Comparison of ENCODE assay signal across 7 cellular contexts in the genomic region with DNA sequence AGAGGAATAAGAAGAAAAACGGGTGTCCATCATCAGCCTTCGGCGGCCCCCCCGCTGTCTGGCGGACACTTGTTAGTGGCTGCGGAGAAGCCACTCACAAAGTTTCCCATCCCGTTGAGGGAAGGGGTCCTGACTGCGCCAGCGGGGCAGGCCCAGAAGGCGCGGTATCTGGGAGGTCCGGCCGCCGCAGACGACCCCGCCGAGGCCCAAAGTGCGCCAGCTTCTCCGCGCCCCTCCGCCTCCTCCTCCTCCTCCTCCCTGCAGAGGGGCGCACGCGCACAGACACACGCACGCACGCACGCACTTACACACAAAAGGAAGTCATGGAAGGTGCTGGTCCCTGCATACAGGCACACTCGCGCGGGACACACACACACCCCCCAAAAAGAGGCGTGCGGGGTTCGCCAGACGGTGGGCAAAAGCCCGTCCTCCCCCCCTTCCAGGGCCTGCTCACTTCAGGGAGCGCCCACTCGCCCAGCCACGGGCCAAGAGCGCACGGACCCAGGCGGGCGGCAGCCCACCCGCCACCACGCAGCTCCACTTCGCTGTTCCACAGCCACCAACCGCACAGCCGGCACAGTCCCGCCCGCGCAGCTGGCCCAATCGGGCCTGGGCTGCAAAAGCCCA. TPM values are rescaled to one million over a fixed set of nuclear protein-coding genes. Genes with fewer than 3 reads are reported as not detected.
DNase-seq lines count a peak whose midpoint lies in the region; ATAC-seq, FAIRE-seq and TF ChIP-seq lines count a peak whose summit lies in the region.

No MANE protein-coding gene starts in this region.

- H4K20me1 ChIP-seq in K562 (replicated peaks; ENCODE audit: control insufficient read depth, insufficient read depth, low read length): no peaks in the 10 kb centered on the region

- no peak for TF ChIP-seq RAD21 in K562 (CRISPR knock-in tag; conservative IDR thresholded peaks at IDR 0.05 in 1 of 2, IDR thresholded peaks at IDR 0.05 in 1 of 2)

- TF ChIP-seq EP300 in K562 (IDR thresholded peaks at IDR 0.05; ENCODE audit: low read length): no peak

- H3K27ac ChIP-seq in K562 (ENCODE audit: extremely low read depth, low read depth, low read length): no peak overlapping the region

- WGBS in K562 (ENCODE audit: insufficient coverage, low coverage, missing lambda C conversion rate): 98% methylated on average over 17 of the region's 52 CpGs

- H3K9me3 ChIP-seq in T-helper 17 cell (ENCODE audit: control insufficient read depth, low read length, poor library complexity, severe bottlenecking) (no peaks in the 10 kb centered on the region), K562 (replicated peaks; ENCODE audit: control insufficient read depth, insufficient read depth, low read depth, low read length) (no peaks in the 10 kb centered on the region)

- DNase-seq in T-helper 17 cell (peak in 1 of 3 donors; percentile 33), K562 (ENCODE audit: extremely low read depth in 1 of 4, low spot score in 3 of 4) (no peak), iris pigment epithelial cell (ENCODE audit: low read depth) (peak; percentile 47)
- DNase-seq in stimulated activated CD4-positive, alpha-beta T cell treated with anti-CD3 and anti-CD28 coated beads, Interleukin-1b, Interleukin-23, amount 100 ng/mL, for 24 hours (ENCODE audit: low read depth in 4 of 4, low spot score in 1 of 4): peak; percentile 28 to 45 (median 39)

- H3K9ac ChIP-seq in K562 (ENCODE audit: insufficient read depth in 1 of 2, low read depth in 2 of 2, low read length in 2 of 2): no peak overlapping the region

- TF ChIP-seq CTCF in K562 (IDR thresholded peaks at IDR 0.05 in 2 of 3, conservative IDR thresholded peaks at IDR 0.05 in 1 of 3; ENCODE audit: insufficient read depth in 2 of 3, low read depth in 1 of 3, low read length in 3 of 3): no peak

- H3K4me2 ChIP-seq in K562 (ENCODE audit: insufficient read depth, low read length): no peak overlapping the region

- POLR2A ChIA-PET in K562 (lab: Yijun Ruan, JAX): no interaction called here

- H3K9me1 ChIP-seq in K562 (ENCODE audit: control insufficient read depth, insufficient read depth, low read length): no peaks in the 10 kb centered on the region

- peaks cover 97% of the 10 kb centered on the region for H3K79me2 ChIP-seq in K562 (ENCODE audit: control insufficient read depth, insufficient read depth, low read length)

- H3K4me3 Mint-ChIP-seq in T-helper 17 cell: peak overlapping the region; percentile 84

- ATAC-seq in GM18498 (IDR thresholded peaks at IDR 0.05; ENCODE audit: unreplicated experiment) (peak; percentile 73), HG03025 (IDR thresholded peaks at IDR 0.05; ENCODE audit: low FRiP score, unreplicated experiment) (peak; percentile 53), T-helper 17 cell (peak; percentile 92), K562 (no peak), HG03571 (IDR thresholded peaks at IDR 0.05; ENCODE audit: unreplicated experiment) (no peak)

- H3K27me3 ChIP-seq in K562 (ENCODE audit: control insufficient read depth in 2 of 2, insufficient read depth in 2 of 2, low read length in 2 of 2): no peaks in the 10 kb centered on the region

- in situ Hi-C loops in K562 (cut with MboI): no loop called here

- intact Hi-C loops in K562 (cut with micrococcal nuclease): no loop called here

- no peak overlapping the region for H3K4me3 ChIP-seq in K562

- BruUV-seq in K562 (replicated peaks; lab: Mats Ljungman, UMichigan): no TSS peak

- no peak overlapping the region for H2AFZ ChIP-seq in K562 (ENCODE audit: low read depth, low read length)

- H3K4me1 Mint-ChIP-seq in T-helper 17 cell: peaks cover 58% of the 10 kb centered on the region

- CTCF ChIA-PET in K562 (lab: Yijun Ruan, JAX; ENCODE audit: low intra/inter-chr PET ratio): no interaction called here

- H3K27ac Mint-ChIP-seq in T-helper 17 cell: peak overlapping the region; percentile 84

- no peak for TF ChIP-seq POLR2A in K562 (conservative IDR thresholded peaks at IDR 0.05)

- no peaks in the 10 kb centered on the region for H3K36me3 ChIP-seq in K562 (ENCODE audit: control insufficient read depth, insufficient read depth, low read length)

- no peak for FAIRE-seq in K562 (lab: Jason Lieb, UNC)

- H3K4me1 ChIP-seq in K562 (replicated peaks in 1 of 2; ENCODE audit: control insufficient read depth in 2 of 2, insufficient read depth in 2 of 2, low read length in 2 of 2): peaks cover 0 to 14% of the 10 kb centered on the region in 2 experiments; a peak in 3 of 5 replicates

- H3K36me3 Mint-ChIP-seq in T-helper 17 cell (ENCODE audit: low read depth): peaks cover 9% of the 10 kb centered on the region

- no peaks in the 10 kb centered on the region for H3K27me3 Mint-ChIP-seq in T-helper 17 cell

TF ChIP-seq in K562, 482 proteins besides CTCF, POLR2A, EP300 and RAD21 (continues in another document):
- TF ChIP-seq RBFOX2 (IDR thresholded peaks at IDR 0.05; ENCODE audit: low read depth, low read length) (no peak), NR4A1 (CRISPR knock-in tag; IDR thresholded peaks at IDR 0.05) (no peak), NR4A1 (tag; IDR thresholded peaks at IDR 0.05) (no peak), PHF21A (IDR thresholded peaks at IDR 0.05; ENCODE audit: borderline replicate concordance, low read depth) (no peak)
- TF ChIP-seq, protein P1, sequence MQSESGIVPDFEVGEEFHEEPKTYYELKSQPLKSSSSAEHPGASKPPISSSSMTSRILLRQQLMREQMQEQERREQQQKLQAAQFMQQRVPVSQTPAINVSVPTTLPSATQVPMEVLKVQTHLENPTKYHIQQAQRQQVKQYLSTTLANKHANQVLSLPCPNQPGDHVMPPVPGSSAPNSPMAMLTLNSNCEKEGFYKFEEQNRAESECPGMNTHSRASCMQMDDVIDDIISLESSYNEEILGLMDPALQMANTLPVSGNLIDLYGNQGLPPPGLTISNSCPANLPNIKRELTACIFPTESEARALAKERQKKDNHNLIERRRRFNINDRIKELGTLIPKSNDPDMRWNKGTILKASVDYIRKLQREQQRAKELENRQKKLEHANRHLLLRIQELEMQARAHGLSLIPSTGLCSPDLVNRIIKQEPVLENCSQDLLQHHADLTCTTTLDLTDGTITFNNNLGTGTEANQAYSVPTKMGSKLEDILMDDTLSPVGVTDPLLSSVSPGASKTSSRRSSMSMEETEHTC (IDR thresholded peaks at IDR 0.05): no peak
- TF ChIP-seq, protein P2, sequence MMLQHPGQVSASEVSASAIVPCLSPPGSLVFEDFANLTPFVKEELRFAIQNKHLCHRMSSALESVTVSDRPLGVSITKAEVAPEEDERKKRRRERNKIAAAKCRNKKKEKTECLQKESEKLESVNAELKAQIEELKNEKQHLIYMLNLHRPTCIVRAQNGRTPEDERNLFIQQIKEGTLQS (IDR thresholded peaks at IDR 0.05): peak; percentile 41; the same call in 1 of the 2 replicates
- TF ChIP-seq, protein P2 (CRISPR knock-in tag; conservative IDR thresholded peaks at IDR 0.05): no peak
- TF ChIP-seq, protein P3, sequence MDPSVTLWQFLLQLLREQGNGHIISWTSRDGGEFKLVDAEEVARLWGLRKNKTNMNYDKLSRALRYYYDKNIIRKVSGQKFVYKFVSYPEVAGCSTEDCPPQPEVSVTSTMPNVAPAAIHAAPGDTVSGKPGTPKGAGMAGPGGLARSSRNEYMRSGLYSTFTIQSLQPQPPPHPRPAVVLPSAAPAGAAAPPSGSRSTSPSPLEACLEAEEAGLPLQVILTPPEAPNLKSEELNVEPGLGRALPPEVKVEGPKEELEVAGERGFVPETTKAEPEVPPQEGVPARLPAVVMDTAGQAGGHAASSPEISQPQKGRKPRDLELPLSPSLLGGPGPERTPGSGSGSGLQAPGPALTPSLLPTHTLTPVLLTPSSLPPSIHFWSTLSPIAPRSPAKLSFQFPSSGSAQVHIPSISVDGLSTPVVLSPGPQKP (CRISPR knock-in tag; IDR thresholded peaks at IDR 0.05): no peak
- TF ChIP-seq, protein P4, sequence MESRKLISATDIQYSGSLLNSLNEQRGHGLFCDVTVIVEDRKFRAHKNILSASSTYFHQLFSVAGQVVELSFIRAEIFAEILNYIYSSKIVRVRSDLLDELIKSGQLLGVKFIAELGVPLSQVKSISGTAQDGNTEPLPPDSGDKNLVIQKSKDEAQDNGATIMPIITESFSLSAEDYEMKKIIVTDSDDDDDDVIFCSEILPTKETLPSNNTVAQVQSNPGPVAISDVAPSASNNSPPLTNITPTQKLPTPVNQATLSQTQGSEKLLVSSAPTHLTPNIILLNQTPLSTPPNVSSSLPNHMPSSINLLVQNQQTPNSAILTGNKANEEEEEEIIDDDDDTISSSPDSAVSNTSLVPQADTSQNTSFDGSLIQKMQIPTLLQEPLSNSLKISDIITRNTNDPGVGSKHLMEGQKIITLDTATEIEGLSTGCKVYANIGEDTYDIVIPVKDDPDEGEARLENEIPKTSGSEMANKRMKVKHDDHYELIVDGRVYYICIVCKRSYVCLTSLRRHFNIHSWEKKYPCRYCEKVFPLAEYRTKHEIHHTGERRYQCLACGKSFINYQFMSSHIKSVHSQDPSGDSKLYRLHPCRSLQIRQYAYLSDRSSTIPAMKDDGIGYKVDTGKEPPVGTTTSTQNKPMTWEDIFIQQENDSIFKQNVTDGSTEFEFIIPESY (CRISPR knock-in tag; IDR thresholded peaks at IDR 0.05): peak; percentile 91

RNA-seq across cellular contexts. Expression of a gene that starts 18.0 kb away (rescaled TPM):
- total RNA-seq in T-helper 17 cell (10 to 100 TPM; 40.0 to 40.8 TPM), K562 (2014; rRNA removed) (6.9 and 7.3 TPM in 2 replicates), K562 (2014; rRNA removed; fragmentation: Illumina TruSeq; extraction: Trizol) (15.1 and 18.1 TPM in 2 replicates), K562 (2015; rRNA removed; fragmentation: Illumina TruSeq; extraction: Trizol) (14.3 and 14.4 TPM in 2 replicates), K562 (2021) (13.7 and 14.1 TPM in 2 replicates)
- 12.5 and 32.0 TPM in 2 replicates for total RNA-seq in K562 (2011; cell fraction: chromatin; rRNA removed; ENCODE audit: low replicate concordance)
- 3.2 and 3.8 TPM in 2 replicates for total RNA-seq in K562 (2011; cell fraction: nucleolus; rRNA removed)
- 7.4 and 10.6 TPM in 2 replicates for total RNA-seq in K562 (2011; cell fraction: nucleoplasm; rRNA removed)
- polyA plus RNA-seq in K562 (2011; rRNA removed) (9.4 and 10.8 TPM in 2 replicates), K562 (2014; fragmentation: Illumina TruSeq; extraction: Trizol) (7.5 and 8.3 TPM in 2 replicates), K562 (2014; fragmentation: Nextera tagmentation; extraction: Ambion mirVana) (1 to 10 TPM; 2.7 to 3.8 TPM), K562 (2014; rRNA removed) (2.3 and 3.2 TPM in 2 replicates)
- polyA plus RNA-seq in K562 (2011; cell fraction: cytosol; rRNA removed): 2.5 and 3.8 TPM in 2 replicates
- 5.9 and 8.5 TPM in 2 replicates for polyA plus RNA-seq in K562 (2011; cell fraction: nucleus; rRNA removed)
- polyA plus RNA-seq in K562 (2012): 4.4 and 7.1 TPM in 2 replicates
- 89.5 and 123 TPM in 2 replicates for polyA minus RNA-seq in K562 (2011; rRNA and poly(A)+ RNA removed)
- 15.6 and 16.4 TPM in 2 replicates for polyA minus RNA-seq in K562 (2011; cell fraction: cytosol; rRNA and poly(A)+ RNA removed)
- polyA minus RNA-seq in K562 (2011; cell fraction: nucleus; rRNA and poly(A)+ RNA removed): 8.2 and 16.4 TPM in 2 replicates

Comparison
In these comparisons a context has a peak if more than half of its experiments do, and no peak if none do; other contexts are left out.
1. ATAC-seq: peak in GM18498 (single experiment), HG03025 (single experiment) and T-helper 17 cell (single experiment); none in K562 (single experiment) and HG03571 (single experiment).
2. DNase-seq: peak in iris pigment epithelial cell (single experiment) and stimulated activated CD4-positive, alpha-beta T cell treated with anti-CD3 and anti-CD28 coated beads, Interleukin-1b, Interleukin-23, amount 100 ng/mL, for 24 hours (4 of 4); none in K562 (0 of 4).